In genomic region chrX:151633157-151633556, GRCh38 we compare ENCODE assay signal across 1 cellular context.
TF ChIP-seq lines count a peak whose summit lies in the region.

No MANE protein-coding gene starts in this region.

TF ChIP-seq in K562, 482 proteins besides CTCF, POLR2A, EP300 and RAD21 (continued from another document):
- TF ChIP-seq CUX1 (CRISPR knock-in tag; IDR thresholded peaks at IDR 0.05) (no peak), MBD2 (IDR thresholded peaks at IDR 0.05; ENCODE audit: borderline replicate concordance, low read depth) (no peak), ZBTB34 (CRISPR knock-in tag; IDR thresholded peaks at IDR 0.05) (no peak), MIER1 (IDR thresholded peaks at IDR 0.05; ENCODE audit: low read depth) (no peak), GTF3C2 (IDR thresholded peaks at IDR 0.05; ENCODE audit: borderline replicate concordance, extremely low read depth, insufficient read length) (no peak), ZNF639 (CRISPR knock-in tag; conservative IDR thresholded peaks at IDR 0.05 in 1 of 2, IDR thresholded peaks at IDR 0.05 in 1 of 2) (no peak), SMARCC2 (IDR thresholded peaks at IDR 0.05; ENCODE audit: low read depth) (no peak), ZNF76 (CRISPR knock-in tag; IDR thresholded peaks at IDR 0.05; ENCODE audit: borderline replicate concordance) (no peak), CSDE1 (IDR thresholded peaks at IDR 0.05) (no peak), BCOR (IDR thresholded peaks at IDR 0.05) (0 out of 2 replicates have a peak, but pooled peaks have one; percentile 20), BDP1 (IDR thresholded peaks at IDR 0.05; ENCODE audit: insufficient read depth, insufficient read length) (no peak), ZNF77 (CRISPR knock-in tag; IDR thresholded peaks at IDR 0.05) (no peak), STAG1 (CRISPR knock-in tag; IDR thresholded peaks at IDR 0.05; ENCODE audit: borderline replicate concordance) (no peak), JUNB (CRISPR knock-in tag; conservative IDR thresholded peaks at IDR 0.05) (no peak), SMC3 (conservative IDR thresholded peaks at IDR 0.05; ENCODE audit: insufficient read depth, low read depth, low read length) (no peak), E2F8 (IDR thresholded peaks at IDR 0.05; ENCODE audit: low read depth, partially characterized antibody) (no peak), PREB (CRISPR knock-in tag; IDR thresholded peaks at IDR 0.05) (no peak)
TF ChIP-seq in K562: peak in this region for 67.
